In the genomic region with DNA sequence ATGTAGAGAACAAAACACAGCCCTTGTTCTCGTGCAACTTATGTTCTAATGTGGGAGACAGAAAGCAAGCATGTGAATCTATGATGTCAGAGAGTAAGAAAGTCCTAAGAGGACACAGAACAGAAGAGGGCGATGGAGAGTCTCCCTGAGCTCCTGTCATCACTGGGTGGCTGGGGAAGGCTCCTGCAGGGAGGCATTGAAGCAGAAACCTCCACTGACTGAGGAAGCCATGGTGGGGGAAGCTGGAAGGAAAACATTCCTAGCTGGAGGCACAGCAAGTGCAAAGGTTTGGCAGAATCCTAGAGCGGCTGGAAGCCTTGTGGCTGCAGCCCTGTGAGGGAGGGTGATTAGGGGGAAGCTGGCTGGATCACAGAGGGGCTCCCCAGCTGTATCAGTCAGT, we compare ENCODE assay signal across 9 cellular contexts.
DNase-seq lines count a peak whose midpoint lies in the region; ATAC-seq, FAIRE-seq and TF ChIP-seq lines count a peak whose summit lies in the region.
"Had no signal": no experiment of that assay in that cellular context is flagged by ENCODE, and none has a peak within 500 bp of the region (broad histone marks: within the 10 kb centered on the region; RNA-seq: fewer than 3 reads in every experiment).

No MANE protein-coding gene starts in this region.

- H3K9me3 Mint-ChIP-seq in stimulated activated naive CD8-positive, alpha-beta T cell treated with anti-CD3 and anti-CD28 coated beads, Interleukin-15, amount 100 ng/mL, for 72 hours = no peaks in the 10 kb centered on the region
- H3K9me3 Mint-ChIP-seq in activated T-helper 17 cell treated with anti-CD3 and anti-CD28 coated beads, Interleukin-2, amount 50 U/mL, for 72 hours = no peaks in the 10 kb centered on the region

- H3K4me1 ChIP-seq in HepG2 (ENCODE audit: insufficient read depth, low read length) = no peaks in the 10 kb centered on the region
- H3K4me1 ChIP-seq in prostate gland (replicated peaks) = no peaks in the 10 kb centered on the region

- no peak overlapping the region for H3K27ac ChIP-seq in WERI-Rb-1
- no peak overlapping the region for H3K27ac ChIP-seq in HepG2 (ENCODE audit: extremely low read length, insufficient read depth, low read length)
- no peak overlapping the region for H3K27ac ChIP-seq in prostate gland

- 0% methylated on average over 3 of the region's 3 CpGs for WGBS in HepG2 (ENCODE audit: low lambda C conversion rate)
- WGBS in prostate gland = 69% methylated on average over 3 of the region's 3 CpGs

- DNase-seq in GF-D8 (lab: John Stamatoyannopoulos, UW) = peak; percentile 42
- peak; percentile 49 for DNase-seq in LHCN-M2 (ENCODE audit: low read depth)
- DNase-seq in WERI-Rb-1 = peak; percentile 61
- peak; percentile 31 for DNase-seq in HepG2 (ENCODE audit: low spot score)
- DNase-seq in stimulated activated naive CD8-positive, alpha-beta T cell treated with anti-CD3 and anti-CD28 coated beads, Interleukin-15, amount 100 ng/mL, for 72 hours = no peak
- no peak for DNase-seq in prostate gland (ENCODE audit: low spot score)

- no peak for TF ChIP-seq RAD21 in HepG2 (CRISPR knock-in tag; IDR thresholded peaks at IDR 0.05)

- H3K27me3 ChIP-seq in WERI-Rb-1 (ENCODE audit: insufficient read depth, low read depth, severe bottlenecking) = peaks cover 16% of the 10 kb centered on the region
- no peaks in the 10 kb centered on the region; a peak in 1 of 5 replicates for H3K27me3 ChIP-seq in HepG2 (ENCODE audit: control insufficient read depth in 1 of 2, insufficient read depth in 2 of 2, low read length in 2 of 2)
- no peaks in the 10 kb centered on the region for H3K27me3 ChIP-seq in prostate gland (replicated peaks; ENCODE audit: insufficient read depth)

- H3K36me3 Mint-ChIP-seq in activated T-helper 17 cell treated with anti-CD3 and anti-CD28 coated beads, Interleukin-2, amount 50 U/mL, for 72 hours (ENCODE audit: low read depth) = no peaks in the 10 kb centered on the region

- no peak overlapping the region for H3K4me2 ChIP-seq in HepG2 (ENCODE audit: low read depth, low read length)

- no peak for TF ChIP-seq POLR2A in HepG2 (IDR thresholded peaks at IDR 0.05; ENCODE audit: insufficient read depth in 1 of 2, low read depth in 2 of 2, low read length in 2 of 2)
- no peak for TF ChIP-seq POLR2A in prostate gland (IDR thresholded peaks at IDR 0.05)

- H3K27ac Mint-ChIP-seq in stimulated activated naive CD8-positive, alpha-beta T cell treated with anti-CD3 and anti-CD28 coated beads, Interleukin-15, amount 100 ng/mL, for 72 hours = peak overlapping the region in 1 of 2 donors; percentile 64
- no peak overlapping the region for H3K27ac Mint-ChIP-seq in activated T-helper 17 cell treated with anti-CD3 and anti-CD28 coated beads, Interleukin-2, amount 50 U/mL, for 72 hours

- no peaks in the 10 kb centered on the region for H3K79me2 ChIP-seq in HepG2 (ENCODE audit: insufficient read depth, low read length)

- in situ Hi-C loops in HepG2 (cut with HindIII; ENCODE audit: extremely low pct_ligation_motif_present, low pct_unique_long_range_greater_than_20kb) = no loop called here

- intact Hi-C loops in HepG2 (cut with micrococcal nuclease; ENCODE audit: unreplicated experiment) (no loop called here), prostate gland (cut with DNase I) (no loop called here)

- TF ChIP-seq EP300 in HepG2 (IDR thresholded peaks at IDR 0.05; ENCODE audit: low read depth in 2 of 2, low read length in 2 of 2) (no peak), HepG2 (CRISPR knock-in tag; IDR thresholded peaks at IDR 0.05; ENCODE audit: borderline replicate concordance) (no peak)

- no TSS peak for BruUV-seq in HepG2 (replicated peaks; lab: Mats Ljungman, UMichigan)

- CTCF ChIA-PET in HepG2 (lab: Yijun Ruan, JAX; ENCODE audit: low intra/inter-chr PET ratio, low total read pairs) = no interaction called here

- H4K20me1 ChIP-seq in HepG2 (ENCODE audit: insufficient read depth, low read length) = no peaks in the 10 kb centered on the region

- TF ChIP-seq CTCF in WERI-Rb-1 (IDR thresholded peaks at IDR 0.05; ENCODE audit: low read depth, low read length) (peak; percentile 74), HepG2 (CRISPR knock-in tag; IDR thresholded peaks at IDR 0.05) (peak; percentile 55), prostate gland (IDR thresholded peaks at IDR 0.05) (no peak)

- POLR2A ChIA-PET in HepG2 (lab: Yijun Ruan, JAX) = no interaction called here

- no peaks in the 10 kb centered on the region for H3K4me1 Mint-ChIP-seq in stimulated activated naive CD8-positive, alpha-beta T cell treated with anti-CD3 and anti-CD28 coated beads, Interleukin-15, amount 100 ng/mL, for 72 hours
- H3K4me1 Mint-ChIP-seq in activated T-helper 17 cell treated with anti-CD3 and anti-CD28 coated beads, Interleukin-2, amount 50 U/mL, for 72 hours = no peaks in the 10 kb centered on the region

- H3K4me3 Mint-ChIP-seq in stimulated activated naive CD8-positive, alpha-beta T cell treated with anti-CD3 and anti-CD28 coated beads, Interleukin-15, amount 100 ng/mL, for 72 hours = no peak overlapping the region
- no peak overlapping the region for H3K4me3 Mint-ChIP-seq in activated T-helper 17 cell treated with anti-CD3 and anti-CD28 coated beads, Interleukin-2, amount 50 U/mL, for 72 hours

- H3K9me3 ChIP-seq in WERI-Rb-1 (ENCODE audit: severe bottlenecking) (no peaks in the 10 kb centered on the region), HepG2 (ENCODE audit: low read length) (no peaks in the 10 kb centered on the region), prostate gland (no peaks in the 10 kb centered on the region)

- no peak overlapping the region for H2AFZ ChIP-seq in HepG2 (ENCODE audit: low read length)

- ATAC-seq in HepG2 = peak; percentile 79
- ATAC-seq in stimulated activated naive CD8-positive, alpha-beta T cell treated with anti-CD3 and anti-CD28 coated beads, Interleukin-15, amount 100 ng/mL, for 72 hours = no peak
- ATAC-seq in HG03097 (IDR thresholded peaks at IDR 0.05; ENCODE audit: low FRiP score, unreplicated experiment) = no peak
- no peak for ATAC-seq in activated T-helper 17 cell treated with anti-CD3 and anti-CD28 coated beads, Interleukin-2, amount 50 U/mL, for 72 hours (replicated peaks)

- H3K4me3 ChIP-seq in WERI-Rb-1 (ENCODE audit: low read depth, low read length) (no peak overlapping the region), HepG2 (replicated peaks in 1 of 3; ENCODE audit: insufficient read depth in 1 of 3, low read depth in 2 of 3, low read length in 3 of 3) (no peak overlapping the region), prostate gland (no peak overlapping the region)

- H3K36me3 ChIP-seq in WERI-Rb-1 = no peaks in the 10 kb centered on the region
- no peaks in the 10 kb centered on the region for H3K36me3 ChIP-seq in HepG2 (replicated peaks in 1 of 2; ENCODE audit: control insufficient read depth in 1 of 2, insufficient read depth in 2 of 2, low read length in 2 of 2)
- no peaks in the 10 kb centered on the region for H3K36me3 ChIP-seq in prostate gland

- H3K9ac ChIP-seq in HepG2 (ENCODE audit: insufficient read depth, low read depth, low read length) = no peak overlapping the region

- peak; percentile 69 for FAIRE-seq in HepG2 (lab: Jason Lieb, UNC)
- FAIRE-seq: TTC549 had no signal

- no peaks in the 10 kb centered on the region for H3K27me3 Mint-ChIP-seq in stimulated activated naive CD8-positive, alpha-beta T cell treated with anti-CD3 and anti-CD28 coated beads, Interleukin-15, amount 100 ng/mL, for 72 hours
- H3K27me3 Mint-ChIP-seq in activated T-helper 17 cell treated with anti-CD3 and anti-CD28 coated beads, Interleukin-2, amount 50 U/mL, for 72 hours = no peaks in the 10 kb centered on the region

TF ChIP-seq in HepG2, 621 proteins besides CTCF, POLR2A, EP300 and RAD21 (continues in another document):
- TF ChIP-seq SMC3 (IDR thresholded peaks at IDR 0.05; ENCODE audit: low read length) = peak; percentile 22; the same call in 1 of the 2 replicates
- no peak for TF ChIP-seq ZNF597 (CRISPR knock-in tag; IDR thresholded peaks at IDR 0.05)
- no peak for TF ChIP-seq TARDBP (CRISPR knock-in tag; IDR thresholded peaks at IDR 0.05)
- peak; percentile 30 for TF ChIP-seq STAG1 (CRISPR knock-in tag; IDR thresholded peaks at IDR 0.05)
- peak; percentile 88 for TF ChIP-seq ZNF7 (CRISPR knock-in tag; IDR thresholded peaks at IDR 0.05)
- TF ChIP-seq, protein P1, sequence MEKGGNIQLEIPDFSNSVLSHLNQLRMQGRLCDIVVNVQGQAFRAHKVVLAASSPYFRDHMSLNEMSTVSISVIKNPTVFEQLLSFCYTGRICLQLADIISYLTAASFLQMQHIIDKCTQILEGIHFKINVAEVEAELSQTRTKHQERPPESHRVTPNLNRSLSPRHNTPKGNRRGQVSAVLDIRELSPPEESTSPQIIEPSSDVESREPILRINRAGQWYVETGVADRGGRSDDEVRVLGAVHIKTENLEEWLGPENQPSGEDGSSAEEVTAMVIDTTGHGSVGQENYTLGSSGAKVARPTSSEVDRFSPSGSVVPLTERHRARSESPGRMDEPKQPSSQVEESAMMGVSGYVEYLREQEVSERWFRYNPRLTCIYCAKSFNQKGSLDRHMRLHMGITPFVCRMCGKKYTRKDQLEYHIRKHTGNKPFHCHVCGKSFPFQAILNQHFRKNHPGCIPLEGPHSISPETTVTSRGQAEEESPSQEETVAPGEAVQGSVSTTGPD (CRISPR knock-in tag; IDR thresholded peaks at IDR 0.05) = no peak
- TF ChIP-seq DMAP1 (CRISPR knock-in tag; IDR thresholded peaks at IDR 0.05) = no peak

Comparison
In these comparisons a context has a peak if more than half of its experiments do, and no peak if none do; other contexts are left out.
1. DNase-seq: peak in GF-D8 (single experiment), LHCN-M2 (single experiment), WERI-Rb-1 (single experiment) and HepG2 (single experiment); none in stimulated activated naive CD8-positive, alpha-beta T cell treated with anti-CD3 and anti-CD28 coated beads, Interleukin-15, amount 100 ng/mL, for 72 hours (0 of 2) and prostate gland (single experiment).
2. CTCF ChIP-seq: peak in WERI-Rb-1 (single experiment) and HepG2 (single experiment); none in prostate gland (0 of 4).